ENCODE assay signal across 9 cellular contexts in the genomic region with DNA sequence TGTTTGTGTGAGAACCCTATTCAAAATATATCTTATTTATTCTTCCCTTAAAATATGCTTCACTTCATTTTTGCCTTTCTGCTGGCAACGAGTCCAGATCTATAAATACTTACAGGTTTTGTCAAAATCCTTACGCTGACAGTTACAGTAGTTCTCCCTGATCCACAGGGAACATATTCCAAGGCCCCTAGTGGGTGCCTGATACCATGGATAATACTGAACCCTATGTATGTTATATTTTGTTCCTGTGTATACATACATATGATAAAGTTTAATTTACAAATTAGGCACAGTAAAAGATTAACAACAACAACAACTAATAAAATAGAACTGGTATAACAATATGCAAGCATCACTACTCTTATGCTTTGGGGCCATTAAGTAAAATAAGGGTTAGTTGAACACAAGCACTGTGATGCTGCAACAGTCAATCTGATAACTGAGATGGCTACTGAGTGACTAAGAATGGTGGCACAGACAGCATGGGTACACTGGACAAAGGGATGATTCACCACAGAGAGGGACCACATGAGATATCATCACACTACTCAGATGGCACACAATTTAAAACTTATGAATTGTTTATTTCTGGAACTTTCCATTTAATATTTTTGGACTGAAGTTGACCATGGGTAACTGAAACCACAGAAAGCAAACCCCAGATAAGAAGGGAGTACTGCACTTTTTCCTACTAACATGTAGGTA. TPM values are rescaled to one million over a fixed set of nuclear protein-coding genes. Genes with fewer than 3 reads are reported as not detected.
DNase-seq lines count a peak whose midpoint lies in the region; ATAC-seq and TF ChIP-seq lines count a peak whose summit lies in the region.
"Had no signal": no experiment of that assay in that cellular context is flagged by ENCODE, and none has a peak within 500 bp of the region (broad histone marks: within the 10 kb centered on the region; RNA-seq: fewer than 3 reads in every experiment).

No MANE protein-coding gene starts in this region.

- in situ Hi-C loops in KBM-7 (cut with MboI; ENCODE audit: low pct_unique_long_range_greater_than_20kb, low sequenced_read_pairs): no loop called here
- in situ Hi-C loops in transverse colon (cut with MboI; ENCODE audit: low pct_ligation_motif_present in 1 of 4, low pct_unique_long_range_greater_than_20kb in 1 of 4, low sequenced_read_pairs in 3 of 4): no loop called here

- no peaks in the 10 kb centered on the region for H3K9me3 ChIP-seq in thyroid gland
- H3K9me3 ChIP-seq in transverse colon: no peaks in the 10 kb centered on the region

- H3K27me3 Mint-ChIP-seq in progenitor cell of endocrine pancreas: no peaks in the 10 kb centered on the region

- H3K27me3 ChIP-seq in thyroid gland (no peaks in the 10 kb centered on the region), transverse colon (no peaks in the 10 kb centered on the region)

- TF ChIP-seq CTCF in thyroid gland (IDR thresholded peaks at IDR 0.05): no peak
- no peak for TF ChIP-seq CTCF in progenitor cell of endocrine pancreas (IDR thresholded peaks at IDR 0.05; ENCODE audit: unreplicated experiment)
- TF ChIP-seq CTCF in transverse colon (IDR thresholded peaks at IDR 0.05): no peak

- H3K36me3 ChIP-seq in thyroid gland (no peaks in the 10 kb centered on the region), transverse colon (no peaks in the 10 kb centered on the region)

- intact Hi-C loops in thyroid gland (cut with DNase I) (no loop called here), transverse colon (cut with DNase I; ENCODE audit: low total_unique reads) (no loop called here)

- no peak overlapping the region for H3K4me3 ChIP-seq in thyroid gland (replicated peaks in 1 of 3)
- H3K4me3 ChIP-seq in transverse colon: no peak overlapping the region
- H3K4me3 ChIP-seq: skin epidermis had no signal

- WGBS in thyroid gland, 2 donors: 89% methylated on average over 2 of the region's 2 CpGs
- WGBS in transverse colon (ENCODE audit: low coverage in 1 of 2), 2 donors: 82 to 91% methylated on average over 2 of the region's 2 CpGs

- H3K4me3 Mint-ChIP-seq in progenitor cell of endocrine pancreas (ENCODE audit: low read depth): no peak overlapping the region

- no peak for TF ChIP-seq EP300 in transverse colon (IDR thresholded peaks at IDR 0.05; ENCODE audit: low read depth)

- H3K4me1 Mint-ChIP-seq in progenitor cell of endocrine pancreas (ENCODE audit: low read depth): no peaks in the 10 kb centered on the region

- TF ChIP-seq POLR2A in thyroid gland (IDR thresholded peaks at IDR 0.05) (no peak), transverse colon (IDR thresholded peaks at IDR 0.05) (no peak)

- ATAC-seq in GM18868 (IDR thresholded peaks at IDR 0.05; ENCODE audit: unreplicated experiment) (peak; percentile 84), HG02852 (IDR thresholded peaks at IDR 0.05; ENCODE audit: unreplicated experiment) (peak; percentile 71)

- no peaks in the 10 kb centered on the region for H3K36me3 Mint-ChIP-seq in progenitor cell of endocrine pancreas (ENCODE audit: insufficient read depth)

- DNase-seq in putamen (ENCODE audit: low spot score) (peak; percentile 57), KBM-7 (no peak), thyroid gland (no peak), progenitor cell of endocrine pancreas (ENCODE audit: low spot score, unreplicated experiment) (no peak), transverse colon (no peak)

- H3K27ac ChIP-seq in angular gyrus (ENCODE audit: low read depth, low read length) (peak overlapping the region; percentile 86), thyroid gland (no peak overlapping the region), transverse colon (no peak overlapping the region)

- no peaks in the 10 kb centered on the region for H3K4me1 ChIP-seq in thyroid gland
- peaks cover 0 to 19% (median 5%) of the 10 kb centered on the region in 4 donors for H3K4me1 ChIP-seq in transverse colon

- no peaks in the 10 kb centered on the region for H3K9me3 Mint-ChIP-seq in progenitor cell of endocrine pancreas (ENCODE audit: low read depth)

- H3K27ac Mint-ChIP-seq in progenitor cell of endocrine pancreas: no peak overlapping the region

RNA-seq across cellular contexts. Expression of gene PCGF5, which starts 29.4 kb away (rescaled TPM):
- 10 to 100 TPM; 47.8 to 63.7 (median 55.0) TPM for total RNA-seq in thyroid gland
- 19.2 and 19.4 TPM in 2 replicates for total RNA-seq in progenitor cell of endocrine pancreas
- 10 to 100 TPM; 26.3 to 94.1 (median 57.0) TPM for total RNA-seq in transverse colon
